ENCODE assay signal across 27 cellular contexts in genomic region chr4:22754091-22754490, GRCh38.
"Had no signal": no experiment of that assay in that cellular context is flagged by ENCODE, and none has a peak within 500 bp of the region (broad histone marks: within the 10 kb centered on the region; RNA-seq: fewer than 3 reads in every experiment).

No MANE protein-coding gene starts in this region.

- H3K36me3 ChIP-seq: colonic mucosa, esophagus muscularis mucosa, gastroesophageal sphincter, heart left ventricle, prostate gland, sigmoid colon, stomach, thyroid gland, vagina had no signal

- FAIRE-seq: islet of Langerhans had no signal

- H3K27me3 ChIP-seq: colonic mucosa, esophagus muscularis mucosa, foreskin keratinocyte, gastroesophageal sphincter, heart left ventricle, hepatocyte, sigmoid colon, stomach, thyroid gland, vagina had no signal

- H3K27ac ChIP-seq: colonic mucosa, epithelial cell of prostate, esophagus muscularis mucosa, foreskin keratinocyte, gastroesophageal sphincter, heart left ventricle, hepatocyte, prostate gland, sigmoid colon, stomach, thyroid gland, vagina had no signal

- H3K79me2 ChIP-seq: hepatocyte had no signal

- DNase-seq: colonic mucosa; effector CD8-positive, alpha-beta T cell; endodermal cell; foreskin keratinocyte; heart left ventricle; mucosa of descending colon; naive B cell; nucleus accumbens; right cardiac atrium; sigmoid colon; stimulated activated CD4-positive, alpha-beta T cell treated with anti-CD3 and anti-CD28 coated beads, Interleukin-2, amount 100 ng/mL, for 24 hours; stimulated activated CD4-positive, alpha-beta T cell treated with anti-CD3 and anti-CD28 coated beads, Interleukin-4, amount 100 ng/mL, for 24 hours; stimulated activated naive CD4-positive, alpha-beta T cell treated with Interleukin-2 at 50 U/mL for 16 hours; stomach; thyroid gland; trophoblast cell had no signal

- H3K4me1 ChIP-seq: colonic mucosa, esophagus muscularis mucosa, foreskin keratinocyte, gastroesophageal sphincter, heart left ventricle, prostate gland, sigmoid colon, stomach, thyroid gland, vagina had no signal

- H2AFZ ChIP-seq: hepatocyte had no signal

- ATAC-seq: foreskin keratinocyte; gastroesophageal sphincter; heart left ventricle; left lobe of liver; mucosa of descending colon; natural killer cell treated with Interleukin-12 subunit alpha and Interleukin-12 subunit beta and Interleukin-15 and Interleukin-18, amount 100 ng/mL, for 72 hours; right cardiac atrium; stimulated activated effector memory CD8-positive, alpha-beta T cell treated with anti-CD3 and anti-CD28 coated beads, Interleukin-12 subunit alpha, Interleukin-12 subunit beta, amount 100 ng/mL, for 72 hours had no signal

- H3K9me3 ChIP-seq: colonic mucosa, esophagus muscularis mucosa, mucosa of descending colon, prostate gland, sigmoid colon, thyroid gland, vagina had no signal

- H3K4me2 ChIP-seq: hepatocyte had no signal

- H3K4me3 ChIP-seq: colonic mucosa, esophagus muscularis mucosa, gastroesophageal sphincter, heart left ventricle, hepatocyte, lung, mucosa of descending colon, prostate gland, sigmoid colon, stomach, thyroid gland, vagina had no signal
